14 cellular contexts compared by ENCODE assay signal in the genomic region with DNA sequence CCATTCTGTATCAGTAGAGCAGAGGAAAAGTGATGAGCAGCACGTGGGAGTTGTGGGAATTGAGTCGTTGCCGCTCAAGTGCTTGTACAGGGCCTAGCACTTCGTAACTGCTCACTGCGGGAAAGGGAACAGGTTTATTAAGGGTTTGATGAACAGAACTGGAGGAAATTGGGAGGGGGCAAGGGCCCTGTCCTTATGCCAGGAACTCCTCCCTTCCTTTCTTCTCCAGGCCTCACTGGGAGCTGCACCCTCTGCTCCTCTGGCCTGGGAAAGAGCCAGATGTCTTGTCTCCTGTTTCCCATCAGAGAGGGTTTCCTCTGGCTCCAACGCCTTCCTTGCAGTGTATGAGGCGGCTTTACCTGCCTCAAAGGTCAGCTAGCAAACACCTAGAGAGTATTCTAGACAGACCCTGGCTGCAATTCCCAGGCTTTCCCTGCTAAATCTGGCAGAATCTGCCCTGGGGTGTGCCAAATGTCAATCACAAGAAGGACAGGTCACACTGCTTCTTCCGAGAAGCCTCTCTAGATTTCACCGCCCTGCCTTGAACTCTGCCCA.
DNase-seq lines count a peak whose midpoint lies in the region; ATAC-seq and TF ChIP-seq lines count a peak whose summit lies in the region.
"Had no signal": no experiment of that assay in that cellular context is flagged by ENCODE, and none has a peak within 500 bp of the region (broad histone marks: within the 10 kb centered on the region; RNA-seq: fewer than 3 reads in every experiment).

No MANE protein-coding gene starts in this region.

- DNase-seq in NCI-H69 (lab: John Stamatoyannopoulos, UW): peak; percentile 30
- DNase-seq in ecto neural progenitor cell (ENCODE audit: low spot score): peak; percentile 44
- DNase-seq in progenitor cell of endocrine pancreas (ENCODE audit: low spot score, unreplicated experiment): no peak
- DNase-seq in left colon: no peak
- DNase-seq in NOMO-1 (lab: John Stamatoyannopoulos, UW; ENCODE audit: unreplicated experiment in 2 of 2): no peak
- DNase-seq in amniotic stem cell (lab: John Stamatoyannopoulos, UW): no peak
- no peak for DNase-seq in aorta
- DNase-seq: AML-193; Caco-2; CD4-positive, alpha-beta T cell; GM23248; HFFc6 had no signal

- no peak overlapping the region for H3K4me3 ChIP-seq in aorta (ENCODE audit: low read length in 2 of 2)
- H3K4me3 ChIP-seq: GM23248 had no signal

- no peaks in the 10 kb centered on the region for H3K36me3 Mint-ChIP-seq in progenitor cell of endocrine pancreas (ENCODE audit: insufficient read depth)

- no peaks in the 10 kb centered on the region for H3K9me3 ChIP-seq in aorta (ENCODE audit: control insufficient read depth, low read length)
- H3K9me3 ChIP-seq: Caco-2 had no signal

- H3K27ac ChIP-seq in aorta (ENCODE audit: low read depth in 1 of 2, low read length in 2 of 2): no peak overlapping the region
- H3K27ac ChIP-seq: C4-2B, GM23248, HL-60 had no signal

- H3K4me1 Mint-ChIP-seq in progenitor cell of endocrine pancreas (ENCODE audit: low read depth): peaks cover 1% of the 10 kb centered on the region

- no peaks in the 10 kb centered on the region for H3K36me3 ChIP-seq in aorta (ENCODE audit: control insufficient read depth in 1 of 2, insufficient read depth in 2 of 2, low read length in 1 of 2)

- no peak for ATAC-seq in left colon
- ATAC-seq in aorta (ENCODE audit: low FRiP score): no peak

- H3K27me3 Mint-ChIP-seq in progenitor cell of endocrine pancreas: peaks cover 66% of the 10 kb centered on the region

- intact Hi-C loops in left colon (cut with DNase I, micrococcal nuclease): no loop called here
- intact Hi-C loops in aorta (cut with DNase I): loop anchor here (5.0 to 10.0 kb wide), 3 partner anchors 137 to 336 kb away; no protein-coding TSS in a partner anchor

- no peak for TF ChIP-seq CTCF in progenitor cell of endocrine pancreas (IDR thresholded peaks at IDR 0.05; ENCODE audit: unreplicated experiment)

- peak overlapping the region; percentile 58 for H3K27ac Mint-ChIP-seq in progenitor cell of endocrine pancreas
- H3K27ac Mint-ChIP-seq: CD4-positive, alpha-beta T cell; HFFc6 had no signal

- no peaks in the 10 kb centered on the region for H3K27me3 ChIP-seq in aorta (ENCODE audit: control insufficient read depth in 1 of 2, insufficient read depth in 2 of 2, low read length in 1 of 2)

- WGBS in aorta, 2 donors: 94 to 95% methylated on average over 9 of the region's 9 CpGs

- no peaks in the 10 kb centered on the region for H3K4me1 ChIP-seq in aorta (ENCODE audit: control insufficient read depth in 1 of 2, insufficient read depth in 2 of 2, low read length in 2 of 2)

- H3K9me3 Mint-ChIP-seq in progenitor cell of endocrine pancreas (ENCODE audit: low read depth): no peaks in the 10 kb centered on the region
- H3K9me3 Mint-ChIP-seq: CD4-positive, alpha-beta T cell; HFFc6 had no signal

- H3K4me3 Mint-ChIP-seq in progenitor cell of endocrine pancreas (ENCODE audit: low read depth): no peak overlapping the region
- H3K4me3 Mint-ChIP-seq: CD4-positive, alpha-beta T cell; HFFc6 had no signal

Comparison
In these comparisons a context has a peak if more than half of its experiments do, and no peak if none do; other contexts are left out.
1. DNase-seq: peak in NCI-H69 (single experiment) and ecto neural progenitor cell (single experiment); none in progenitor cell of endocrine pancreas (single experiment), left colon (0 of 2), NOMO-1 (0 of 2), amniotic stem cell (single experiment) and aorta (0 of 2).
2. intact Hi-C loops: an anchor here in aorta (5.0 to 10.0 kb wide); none called in left colon.